ENCODE assay signal across 28 cellular contexts in genomic region chr11:44535201-44535980, GRCh38.
"Had no signal": no experiment of that assay in that cellular context is flagged by ENCODE, and none has a peak within 500 bp of the region (broad histone marks: within the 10 kb centered on the region; RNA-seq: fewer than 3 reads in every experiment).

No MANE protein-coding gene starts in this region.

- H3K36me3 Mint-ChIP-seq: activated naive CD8-positive, alpha-beta T cell treated with anti-CD3 and anti-CD28 coated beads, Interleukin-2, amount 10 ng/mL, durations not matched to agents 7 days and 5 days had no signal

- DNase-seq: activated CD4-positive, alpha-beta memory T cell treated with anti-CD3 and anti-CD28 coated beads, Interleukin-2, amount 10 ng/mL, durations not matched to agents 7 days and 5 days; activated CD4-positive, alpha-beta T cell treated with anti-CD3 and anti-CD28 coated beads for 36 hours; activated CD4-positive, alpha-beta T cell treated with anti-CD3 and anti-CD28 coated beads, Interleukin-2, amount 50 U/mL, for 1 hour; activated gamma-delta T cell; activated naive CD4-positive, alpha-beta T cell treated with anti-CD3 and anti-CD28 coated beads, Interleukin-2, amount 50 U/mL, for 16 hours; activated naive CD8-positive, alpha-beta T cell treated with anti-CD3 and anti-CD28 coated beads, Interleukin-2, amount 10 ng/mL, durations not matched to agents 7 days and 5 days; activated T-cell treated with anti-CD3 and anti-CD28 coated beads for 4 hours; activated T-cell treated with anti-CD3 and anti-CD28 coated beads, Interleukin-2, amount 50 U/mL, for 48 hours; adrenal gland; anterior cingulate cortex; caudate nucleus; Karpas-422; MM.1S; NCI-H1048; NCI-H1417 treated with DMSO at 0.1 percent for 48 hours; NCI-H187; NCI-H2081; NCI-H446; NK-92 treated with Interleukin-12 subunit alpha and Interleukin-12 subunit beta, amount 100 ng/mL, for 24 hours; OCI-M1; RPMI8226; T-helper 1 cell; WERI-Rb-1 had no signal

- H3K9me3 ChIP-seq: adrenal gland, breast epithelium, SK-N-SH had no signal

- H3K4me3 ChIP-seq: adrenal gland, breast epithelium had no signal

- H3K27ac ChIP-seq: adrenal gland, breast epithelium, WERI-Rb-1 had no signal

- H3K27me3 ChIP-seq: adrenal gland, breast epithelium had no signal

- H3K9me3 Mint-ChIP-seq: activated CD4-positive, alpha-beta memory T cell treated with anti-CD3 and anti-CD28 coated beads, Interleukin-2, amount 10 ng/mL, durations not matched to agents 7 days and 5 days; activated naive CD8-positive, alpha-beta T cell treated with anti-CD3 and anti-CD28 coated beads, Interleukin-2, amount 10 ng/mL, durations not matched to agents 7 days and 5 days; activated T-helper 17 cell treated with anti-CD3 and anti-CD28 coated beads, Interleukin-2, amount 50 U/mL, for 72 hours had no signal

- H3K4me2 ChIP-seq: SK-N-SH had no signal

- H3K36me3 ChIP-seq: adrenal gland, breast epithelium, WERI-Rb-1 had no signal

- H3K4me1 ChIP-seq: adrenal gland had no signal

- H3K4me3 Mint-ChIP-seq: activated CD4-positive, alpha-beta memory T cell treated with anti-CD3 and anti-CD28 coated beads, Interleukin-2, amount 10 ng/mL, durations not matched to agents 7 days and 5 days; activated CD4-positive, alpha-beta T cell treated with anti-CD3 and anti-CD28 coated beads for 36 hours; activated naive CD8-positive, alpha-beta T cell treated with anti-CD3 and anti-CD28 coated beads, Interleukin-2, amount 10 ng/mL, durations not matched to agents 7 days and 5 days; activated T-helper 17 cell treated with anti-CD3 and anti-CD28 coated beads, Interleukin-2, amount 50 U/mL, for 72 hours had no signal

- H3K9ac ChIP-seq: SK-N-SH had no signal

- ATAC-seq: activated CD4-positive, alpha-beta T cell treated with anti-CD3 and anti-CD28 coated beads for 36 hours; activated T-helper 17 cell treated with anti-CD3 and anti-CD28 coated beads, Interleukin-2, amount 50 U/mL, for 72 hours; Panc1; Right ventricle myocardium inferior had no signal

- H3K27me3 Mint-ChIP-seq: activated CD4-positive, alpha-beta T cell treated with anti-CD3 and anti-CD28 coated beads for 36 hours had no signal

- H3K27ac Mint-ChIP-seq: activated CD4-positive, alpha-beta memory T cell treated with anti-CD3 and anti-CD28 coated beads, Interleukin-2, amount 10 ng/mL, durations not matched to agents 7 days and 5 days; activated CD4-positive, alpha-beta T cell treated with anti-CD3 and anti-CD28 coated beads for 36 hours; activated naive CD8-positive, alpha-beta T cell treated with anti-CD3 and anti-CD28 coated beads, Interleukin-2, amount 10 ng/mL, durations not matched to agents 7 days and 5 days; activated T-helper 17 cell treated with anti-CD3 and anti-CD28 coated beads, Interleukin-2, amount 50 U/mL, for 72 hours had no signal
